Comparison of ENCODE assay signal across 10 cellular contexts in the genomic region with DNA sequence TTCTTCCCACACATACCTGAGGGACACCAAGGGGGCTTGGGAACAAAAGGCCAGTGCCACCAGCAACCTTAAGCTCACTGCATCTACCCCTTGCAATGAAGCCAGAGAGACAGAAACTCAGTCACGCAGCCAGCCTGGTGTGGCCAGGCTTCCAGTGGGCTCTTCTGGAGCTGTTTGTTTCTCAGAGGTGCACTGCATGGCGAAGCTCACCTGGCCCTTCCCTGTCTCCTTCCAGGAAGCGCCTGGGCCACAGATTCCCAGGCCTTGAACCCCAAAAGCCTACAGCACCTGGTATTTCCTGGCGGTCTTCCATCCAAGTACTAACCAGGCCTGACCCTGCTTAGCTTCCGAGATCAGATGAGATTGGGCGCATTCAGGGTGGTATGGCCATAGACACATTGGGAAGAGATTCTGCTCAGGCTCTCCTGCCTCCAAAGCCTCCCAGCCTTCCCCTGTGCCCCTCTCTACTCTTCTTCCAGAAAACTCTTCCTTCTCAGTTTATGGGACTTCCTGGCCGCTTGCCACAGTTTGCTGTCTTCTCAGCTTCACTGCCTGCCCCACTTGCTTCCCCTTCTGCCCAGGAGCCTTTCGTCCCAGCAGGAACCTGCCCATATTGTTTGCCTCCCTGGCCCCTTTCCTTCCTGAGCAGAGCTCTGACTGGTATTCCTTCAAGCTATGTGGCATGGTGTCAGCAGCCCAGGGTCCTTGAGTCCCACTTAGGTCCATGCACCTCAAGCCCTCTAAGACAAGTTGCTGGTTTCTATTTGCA. TPM values are rescaled to one million over a fixed set of nuclear protein-coding genes. Genes with fewer than 3 reads are reported as not detected.
DNase-seq lines count a peak whose midpoint lies in the region; ATAC-seq, FAIRE-seq and TF ChIP-seq lines count a peak whose summit lies in the region.
"Had no signal": no experiment of that assay in that cellular context is flagged by ENCODE, and none has a peak within 500 bp of the region (broad histone marks: within the 10 kb centered on the region; RNA-seq: fewer than 3 reads in every experiment).

No MANE protein-coding gene starts in this region.

- H3K36me3 ChIP-seq in HepG2 (replicated peaks in 1 of 2; ENCODE audit: control insufficient read depth in 1 of 2, insufficient read depth in 2 of 2, low read length in 2 of 2) (peaks cover 12 to 32% of the 10 kb centered on the region in 2 experiments), tibial nerve (peaks cover 0 to 42% (median 0%) of the 10 kb centered on the region in 3 donors), A673 (ENCODE audit: insufficient read depth, low read length, poor library complexity, severe bottlenecking) (no peaks in the 10 kb centered on the region)

- peaks cover 5% of the 10 kb centered on the region for H3K9me3 Mint-ChIP-seq in activated T-cell treated with anti-CD3 and anti-CD28 coated beads, Interleukin-2, amount 50 U/mL, for 24 hours
- no peaks in the 10 kb centered on the region for H3K9me3 Mint-ChIP-seq in activated T-helper 2 cell treated with anti-CD3 and anti-CD28 coated beads, Interferon-gamma antibody, Interleukin-2, Interleukin-4, amounts not matched to agents 10 μg/mL and 5 μg/mL and 100 μg/mL, durations not matched to agents 14 hours and 24 hours and 36 hours

- H3K27ac Mint-ChIP-seq in activated T-cell treated with anti-CD3 and anti-CD28 coated beads, Interleukin-2, amount 50 U/mL, for 24 hours, result peak overlapping the region; percentile 91
- peak overlapping the region; percentile 64 for H3K27ac Mint-ChIP-seq in activated T-helper 2 cell treated with anti-CD3 and anti-CD28 coated beads, Interferon-gamma antibody, Interleukin-2, Interleukin-4, amounts not matched to agents 10 μg/mL and 5 μg/mL and 100 μg/mL, durations not matched to agents 14 hours and 24 hours and 36 hours

- CTCF ChIA-PET in HepG2 (lab: Yijun Ruan, JAX; ENCODE audit: low intra/inter-chr PET ratio, low total read pairs) (interaction anchor here (1.1 kb wide), 1 partner anchor 126 kb away, joined by 4 read pairs; the partner anchor contains the start of gene SRCIN1), A673 (lab: Charles Lee) (interaction anchor here (0.6 to 1.1 kb wide), 2 partner anchors 41 to 893 kb away, joined by 3 read pairs; no protein-coding TSS in a partner anchor)

- in situ Hi-C loops in HepG2 (cut with HindIII; ENCODE audit: extremely low pct_ligation_motif_present, low pct_unique_long_range_greater_than_20kb), result loop anchor here (5.0 kb wide), 1 partner anchor 54 kb away; no protein-coding TSS in a partner anchor

- intact Hi-C loops in activated T-helper 2 cell treated with anti-CD3 and anti-CD28 coated beads, Interferon-gamma antibody, Interleukin-2, Interleukin-4, amounts not matched to agents 10 μg/mL and 5 μg/mL and 100 μg/mL, durations not matched to agents 14 hours and 24 hours and 36 hours (cut with micrococcal nuclease), result no loop called here
- intact Hi-C loops in HepG2 (cut with micrococcal nuclease; ENCODE audit: unreplicated experiment) (loop anchor here (2.0 kb wide), 2 partner anchors 17 to 31 kb away; partner anchors contain the start of gene PCGF2), A673 (cut with micrococcal nuclease; ENCODE audit: unreplicated experiment) (no loop called here)

- peaks cover 26% of the 10 kb centered on the region for H3K79me2 ChIP-seq in HepG2 (ENCODE audit: insufficient read depth, low read length)

- H3K9me3 ChIP-seq in HepG2 (ENCODE audit: low read length) (no peaks in the 10 kb centered on the region), tibial nerve (no peaks in the 10 kb centered on the region), A673 (ENCODE audit: low read depth, low read length, poor library complexity, severe bottlenecking) (no peaks in the 10 kb centered on the region)

- H3K27me3 ChIP-seq in HepG2 (ENCODE audit: control insufficient read depth in 1 of 2, insufficient read depth in 2 of 2, low read length in 2 of 2) (no peaks in the 10 kb centered on the region), tibial nerve (no peaks in the 10 kb centered on the region), A673 (replicated peaks; ENCODE audit: insufficient read depth, low read depth, low read length, poor library complexity) (no peaks in the 10 kb centered on the region)

- ATAC-seq in HepG2 (no peak), GM21360 (IDR thresholded peaks at IDR 0.05; ENCODE audit: unreplicated experiment) (no peak), HG03571 (IDR thresholded peaks at IDR 0.05; ENCODE audit: unreplicated experiment) (no peak)

- no peaks in the 10 kb centered on the region for H3K27me3 Mint-ChIP-seq in activated T-cell treated with anti-CD3 and anti-CD28 coated beads, Interleukin-2, amount 50 U/mL, for 24 hours
- no peaks in the 10 kb centered on the region for H3K27me3 Mint-ChIP-seq in activated T-helper 2 cell treated with anti-CD3 and anti-CD28 coated beads, Interferon-gamma antibody, Interleukin-2, Interleukin-4, amounts not matched to agents 10 μg/mL and 5 μg/mL and 100 μg/mL, durations not matched to agents 14 hours and 24 hours and 36 hours (ENCODE audit: low read depth)

- H3K4me3 Mint-ChIP-seq in activated T-cell treated with anti-CD3 and anti-CD28 coated beads, Interleukin-2, amount 50 U/mL, for 24 hours, result peak overlapping the region; percentile 89
- H3K4me3 Mint-ChIP-seq in activated T-helper 2 cell treated with anti-CD3 and anti-CD28 coated beads, Interferon-gamma antibody, Interleukin-2, Interleukin-4, amounts not matched to agents 10 μg/mL and 5 μg/mL and 100 μg/mL, durations not matched to agents 14 hours and 24 hours and 36 hours (ENCODE audit: low read depth), result peak overlapping the region; percentile 40

- H3K4me1 Mint-ChIP-seq in activated T-cell treated with anti-CD3 and anti-CD28 coated beads, Interleukin-2, amount 50 U/mL, for 24 hours (ENCODE audit: low read depth), result peaks cover 74% of the 10 kb centered on the region
- peaks cover 64% of the 10 kb centered on the region for H3K4me1 Mint-ChIP-seq in activated T-helper 2 cell treated with anti-CD3 and anti-CD28 coated beads, Interferon-gamma antibody, Interleukin-2, Interleukin-4, amounts not matched to agents 10 μg/mL and 5 μg/mL and 100 μg/mL, durations not matched to agents 14 hours and 24 hours and 36 hours (ENCODE audit: low read depth)

- H4K20me1 ChIP-seq in HepG2 (ENCODE audit: insufficient read depth, low read length), result peaks cover 20% of the 10 kb centered on the region; the same call in 1 of the 2 replicates

- POLR2A ChIA-PET in HepG2 (lab: Yijun Ruan, JAX) (interaction anchor here (0.8 to 2.8 kb wide), 24 partner anchors 11 to 422 kb away, joined by 3 to 43 read pairs (median 6); partner anchors contain the start of genes MLLT6, PSMB3, RPL23 and SOCS7), A673 (lab: Charles Lee; ENCODE audit: low non-redundant PET) (no interaction called here)

- BruUV-seq in HepG2 (replicated peaks; lab: Mats Ljungman, UMichigan), result no TSS peak
- BruUV-seq in A673 (replicated peaks; lab: Mats Ljungman, UMichigan), result no TSS peak

- TF ChIP-seq POLR2A in HepG2 (IDR thresholded peaks at IDR 0.05; ENCODE audit: insufficient read depth in 1 of 2, low read depth in 2 of 2, low read length in 2 of 2) (0 out of 4 replicates have a peak, but pooled peaks of 1 of the 2 experiments have one; percentile 25), tibial nerve (IDR thresholded peaks at IDR 0.05) (no peak)

- no peak for FAIRE-seq in HepG2 (lab: Jason Lieb, UNC)
- FAIRE-seq: D721Med, endometrium had no signal

- TF ChIP-seq EP300 in HepG2 (IDR thresholded peaks at IDR 0.05; ENCODE audit: low read depth in 2 of 2, low read length in 2 of 2) (no peak), HepG2 (CRISPR knock-in tag; IDR thresholded peaks at IDR 0.05; ENCODE audit: borderline replicate concordance) (no peak), tibial nerve (IDR thresholded peaks at IDR 0.05) (no peak)

- H3K36me3 Mint-ChIP-seq in activated T-cell treated with anti-CD3 and anti-CD28 coated beads, Interleukin-2, amount 50 U/mL, for 24 hours (ENCODE audit: low read depth), result peaks cover 69% of the 10 kb centered on the region
- H3K36me3 Mint-ChIP-seq in activated T-helper 2 cell treated with anti-CD3 and anti-CD28 coated beads, Interferon-gamma antibody, Interleukin-2, Interleukin-4, amounts not matched to agents 10 μg/mL and 5 μg/mL and 100 μg/mL, durations not matched to agents 14 hours and 24 hours and 36 hours (ENCODE audit: low read depth), result peaks cover 37% of the 10 kb centered on the region

- peak overlapping the region; percentile 97 for H3K27ac ChIP-seq in HepG2 (ENCODE audit: extremely low read length, insufficient read depth, low read length)
- peak overlapping the region in 3 of 4 donors; percentile 89 to 90 (median 89) for H3K27ac ChIP-seq in tibial nerve
- no peak overlapping the region for H3K27ac ChIP-seq in A673 (ENCODE audit: low read depth, low read length, poor library complexity, severe bottlenecking)

- DNase-seq in activated T-cell treated with anti-CD3 and anti-CD28 coated beads, Interleukin-2, amount 50 U/mL, for 24 hours, result no peak
- DNase-seq in activated T-cell treated with anti-CD3 and anti-CD28 coated beads, Interleukin-2, amount 50 U/mL, for 48 hours, result no peak
- DNase-seq in activated T-helper 2 cell treated with anti-CD3 and anti-CD28 coated beads, Interferon-gamma antibody, Interleukin-2, Interleukin-4, amounts not matched to agents 10 μg/mL and 5 μg/mL and 100 μg/mL, durations not matched to agents 14 hours and 24 hours and 36 hours (ENCODE audit: low spot score), result no peak
- DNase-seq in HepG2 (ENCODE audit: low spot score), result no peak
- no peak for DNase-seq in tibial nerve (ENCODE audit: low spot score in 2 of 2)
- DNase-seq in A673 (ENCODE audit: low spot score), result no peak

- no peak for TF ChIP-seq RAD21 in HepG2 (CRISPR knock-in tag; IDR thresholded peaks at IDR 0.05)

- 84% methylated on average over 8 of the region's 8 CpGs for WGBS in HepG2 (ENCODE audit: low lambda C conversion rate)
- WGBS in tibial nerve, 2 donors, result 81% methylated on average over 7 to 8 of the region's 8 CpGs

- H2AFZ ChIP-seq in HepG2 (ENCODE audit: low read length), result no peak overlapping the region

- H3K9ac ChIP-seq in HepG2 (ENCODE audit: insufficient read depth, low read depth, low read length), result peak overlapping the region; percentile 90

- H3K4me2 ChIP-seq in HepG2 (ENCODE audit: low read depth, low read length), result peak overlapping the region; percentile 92

- H3K4me1 ChIP-seq in HepG2 (ENCODE audit: insufficient read depth, low read length) (peaks cover 54% of the 10 kb centered on the region), tibial nerve (peaks cover 0 to 83% (median 35%) of the 10 kb centered on the region in 4 donors), A673 (ENCODE audit: insufficient read depth, low read length, poor library complexity, severe bottlenecking) (no peaks in the 10 kb centered on the region)

- H3K4me3 ChIP-seq in HepG2 (replicated peaks in 1 of 3; ENCODE audit: insufficient read depth in 1 of 3, low read depth in 2 of 3, low read length in 3 of 3), result peak overlapping the region; percentile 67 to 100 (median 95)
- H3K4me3 ChIP-seq in tibial nerve, result peak overlapping the region in 2 of 4 donors; percentile 62 to 80
- H3K4me3 ChIP-seq in A673 (ENCODE audit: low read depth, low read length, poor library complexity, severe bottlenecking), result no peak overlapping the region

- TF ChIP-seq CTCF in HepG2 (CRISPR knock-in tag; IDR thresholded peaks at IDR 0.05) (no peak), tibial nerve (IDR thresholded peaks at IDR 0.05) (no peak), A673 (conservative IDR thresholded peaks at IDR 0.05; ENCODE audit: low read depth, low read length) (no peak)

RNA-seq across cellular contexts. Expression of gene CISD3, which starts 1.6 kb away (rescaled TPM):
- 32.2 and 37.0 TPM in 2 replicates for total RNA-seq in activated T-helper 2 cell treated with anti-CD3 and anti-CD28 coated beads, Interferon-gamma antibody, Interleukin-2, Interleukin-4, amounts not matched to agents 10 μg/mL and 5 μg/mL and 100 μg/mL, durations not matched to agents 14 hours and 24 hours and 36 hours
- total RNA-seq in HepG2 (2016; rRNA removed; fragmentation: Illumina TruSeq; extraction: Trizol) (34.1 and 42.6 TPM in 2 replicates), tibial nerve (10 to 100 TPM; 10.2 to 19.2 (median 16.5) TPM), A673 (2021) (6.6 and 8.5 TPM in 2 replicates)
- total RNA-seq in HepG2 (2016; cell fraction: cytosol; rRNA removed; fragmentation: Illumina TruSeq; extraction: Trizol; ENCODE audit: low read depth), result 64.2 and 89.3 TPM in 2 replicates
- total RNA-seq in HepG2 (2016; cell fraction: insoluble cytoplasmic fraction; rRNA removed; fragmentation: Illumina TruSeq; extraction: Trizol), result 38.9 and 39.2 TPM in 2 replicates
- total RNA-seq in HepG2 (2016; cell fraction: membrane; rRNA removed; fragmentation: Illumina TruSeq; extraction: Trizol), result 72.8 and 92.2 TPM in 2 replicates
- total RNA-seq in HepG2 (2016; cell fraction: nucleus; rRNA removed; fragmentation: Illumina TruSeq; extraction: Trizol), result 12.0 and 15.5 TPM in 2 replicates
- 30.0 and 34.9 TPM in 2 replicates for polyA plus RNA-seq in HepG2 (2011; rRNA removed)
- 15.0 and 24.9 TPM in 2 replicates for polyA plus RNA-seq in HepG2 (2011; cell fraction: cytosol; rRNA removed)
- polyA plus RNA-seq in HepG2 (2011; cell fraction: nucleus; rRNA removed), result 10.7 and 11.5 TPM in 2 replicates
- polyA plus RNA-seq in HepG2 (2012), result 34.2 TPM in 2 replicates
- 183 and 249 TPM in 2 replicates for polyA plus RNA-seq in HepG2 (2016; cell fraction: cytosol; fragmentation: Illumina TruSeq; extraction: Trizol; ENCODE audit: low read depth)
- 69.7 and 77.8 TPM in 2 replicates for polyA plus RNA-seq in HepG2 (2016; cell fraction: insoluble cytoplasmic fraction; fragmentation: Illumina TruSeq; extraction: Trizol; ENCODE audit: low read depth)
- 135 and 168 TPM in 2 replicates for polyA plus RNA-seq in HepG2 (2016; cell fraction: membrane; fragmentation: Illumina TruSeq; extraction: Trizol; ENCODE audit: low read depth)
- 46.2 and 46.8 TPM in 2 replicates for polyA plus RNA-seq in HepG2 (2016; cell fraction: nucleus; fragmentation: Illumina TruSeq; extraction: Trizol; ENCODE audit: insufficient read depth, low read depth)
- polyA minus RNA-seq in HepG2 (2011; rRNA and poly(A)+ RNA removed; ENCODE audit: low replicate concordance), result 16.1 and 27.0 TPM in 2 replicates
- polyA minus RNA-seq in HepG2 (2011; cell fraction: cytosol; rRNA and poly(A)+ RNA removed), result 7.2 and 7.7 TPM in 2 replicates
- 7.1 and 8.1 TPM in 2 replicates for polyA minus RNA-seq in HepG2 (2011; cell fraction: nucleus; rRNA and poly(A)+ RNA removed)

RNA-seq across cellular contexts. Expression of gene PCGF2, which starts 16.4 kb away (rescaled TPM):
- 5.8 and 7.4 TPM in 2 replicates for total RNA-seq in activated T-helper 2 cell treated with anti-CD3 and anti-CD28 coated beads, Interferon-gamma antibody, Interleukin-2, Interleukin-4, amounts not matched to agents 10 μg/mL and 5 μg/mL and 100 μg/mL, durations not matched to agents 14 hours and 24 hours and 36 hours
- 11.6 and 11.7 TPM in 2 replicates for total RNA-seq in HepG2 (2016; rRNA removed; fragmentation: Illumina TruSeq; extraction: Trizol)
- total RNA-seq in HepG2 (2016; cell fraction: cytosol; rRNA removed; fragmentation: Illumina TruSeq; extraction: Trizol; ENCODE audit: low read depth), result 12.6 and 19.2 TPM in 2 replicates
- total RNA-seq in HepG2 (2016; cell fraction: insoluble cytoplasmic fraction; rRNA removed; fragmentation: Illumina TruSeq; extraction: Trizol), result 8.9 and 11.5 TPM in 2 replicates
- total RNA-seq in HepG2 (2016; cell fraction: membrane; rRNA removed; fragmentation: Illumina TruSeq; extraction: Trizol), result 33.3 and 35.3 TPM in 2 replicates
- 13.3 and 14.9 TPM in 2 replicates for total RNA-seq in HepG2 (2016; cell fraction: nucleus; rRNA removed; fragmentation: Illumina TruSeq; extraction: Trizol)
- 29.4 and 30.6 TPM in 2 replicates for polyA plus RNA-seq in HepG2 (2011; rRNA removed)
- 18.7 and 30.8 TPM in 2 replicates for polyA plus RNA-seq in HepG2 (2011; cell fraction: cytosol; rRNA removed)
- polyA plus RNA-seq in HepG2 (2011; cell fraction: nucleus; rRNA removed), result 53.9 and 68.1 TPM in 2 replicates
- 32.6 and 40.9 TPM in 2 replicates for polyA plus RNA-seq in HepG2 (2012)
- polyA plus RNA-seq in HepG2 (2016; cell fraction: cytosol; fragmentation: Illumina TruSeq; extraction: Trizol; ENCODE audit: low read depth), result 194 and 224 TPM in 2 replicates
- 44.1 and 62.1 TPM in 2 replicates for polyA plus RNA-seq in HepG2 (2016; cell fraction: insoluble cytoplasmic fraction; fragmentation: Illumina TruSeq; extraction: Trizol; ENCODE audit: low read depth)
- 209 and 253 TPM in 2 replicates for polyA plus RNA-seq in HepG2 (2016; cell fraction: membrane; fragmentation: Illumina TruSeq; extraction: Trizol; ENCODE audit: low read depth)
- 85.1 and 95.0 TPM in 2 replicates for polyA plus RNA-seq in HepG2 (2016; cell fraction: nucleus; fragmentation: Illumina TruSeq; extraction: Trizol; ENCODE audit: insufficient read depth, low read depth)
- polyA minus RNA-seq in HepG2 (2011; rRNA and poly(A)+ RNA removed; ENCODE audit: low replicate concordance), result 11.1 and 38.8 TPM in 2 replicates
- polyA minus RNA-seq in HepG2 (2011; cell fraction: cytosol; rRNA and poly(A)+ RNA removed), result 30.5 and 32.4 TPM in 2 replicates
- 13.9 and 14.2 TPM in 2 replicates for polyA minus RNA-seq in HepG2 (2011; cell fraction: nucleus; rRNA and poly(A)+ RNA removed)
- total RNA-seq in tibial nerve, result 10 to 100 TPM in 3 of 4 donors, 1 to 10 TPM in 1; 7.7 to 50.0 (median 17.6) TPM
- 34.4 and 42.0 TPM in 2 replicates for total RNA-seq in A673 (2021)

RNA-seq across cellular contexts. Expression of gene PSMB3, which starts 20.8 kb away (rescaled TPM):
- total RNA-seq in activated T-helper 2 cell treated with anti-CD3 and anti-CD28 coated beads, Interferon-gamma antibody, Interleukin-2, Interleukin-4, amounts not matched to agents 10 μg/mL and 5 μg/mL and 100 μg/mL, durations not matched to agents 14 hours and 24 hours and 36 hours, result 337 and 342 TPM in 2 replicates
- total RNA-seq in HepG2 (2016; rRNA removed; fragmentation: Illumina TruSeq; extraction: Trizol) (517 and 688 TPM in 2 replicates), tibial nerve (100 to 1,000 TPM in 3 of 4 donors, 10 to 100 TPM in 1; 88.8 to 146 (median 141) TPM), A673 (2021) (217 and 232 TPM in 2 replicates)
- 265 and 305 TPM in 2 replicates for total RNA-seq in HepG2 (2016; cell fraction: cytosol; rRNA removed; fragmentation: Illumina TruSeq; extraction: Trizol; ENCODE audit: low read depth)
- 517 and 718 TPM in 2 replicates for total RNA-seq in HepG2 (2016; cell fraction: insoluble cytoplasmic fraction; rRNA removed; fragmentation: Illumina TruSeq; extraction: Trizol)
- 175 and 189 TPM in 2 replicates for total RNA-seq in HepG2 (2016; cell fraction: membrane; rRNA removed; fragmentation: Illumina TruSeq; extraction: Trizol)
- total RNA-seq in HepG2 (2016; cell fraction: nucleus; rRNA removed; fragmentation: Illumina TruSeq; extraction: Trizol), result 146 and 163 TPM in 2 replicates
- polyA plus RNA-seq in HepG2 (2011; rRNA removed), result 317 and 366 TPM in 2 replicates
- polyA plus RNA-seq in HepG2 (2011; cell fraction: cytosol; rRNA removed), result 470 and 640 TPM in 2 replicates
- 121 and 122 TPM in 2 replicates for polyA plus RNA-seq in HepG2 (2011; cell fraction: nucleus; rRNA removed)
- polyA plus RNA-seq in HepG2 (2012), result 167 and 213 TPM in 2 replicates
- polyA plus RNA-seq in HepG2 (2016; cell fraction: cytosol; fragmentation: Illumina TruSeq; extraction: Trizol; ENCODE audit: low read depth), result 206 and 222 TPM in 2 replicates
- polyA plus RNA-seq in HepG2 (2016; cell fraction: insoluble cytoplasmic fraction; fragmentation: Illumina TruSeq; extraction: Trizol; ENCODE audit: low read depth), result 578 and 618 TPM in 2 replicates
- polyA plus RNA-seq in HepG2 (2016; cell fraction: membrane; fragmentation: Illumina TruSeq; extraction: Trizol; ENCODE audit: low read depth), result 134 and 136 TPM in 2 replicates
- 227 and 228 TPM in 2 replicates for polyA plus RNA-seq in HepG2 (2016; cell fraction: nucleus; fragmentation: Illumina TruSeq; extraction: Trizol; ENCODE audit: insufficient read depth, low read depth)
- 383 and 657 TPM in 2 replicates for polyA minus RNA-seq in HepG2 (2011; rRNA and poly(A)+ RNA removed; ENCODE audit: low replicate concordance)
- 84.9 and 103 TPM in 2 replicates for polyA minus RNA-seq in HepG2 (2011; cell fraction: cytosol; rRNA and poly(A)+ RNA removed)
- 32.9 and 35.0 TPM in 2 replicates for polyA minus RNA-seq in HepG2 (2011; cell fraction: nucleus; rRNA and poly(A)+ RNA removed)

RNA-seq across cellular contexts. Expression of gene MLLT6, which starts 26.6 kb away (rescaled TPM):
- total RNA-seq in activated T-helper 2 cell treated with anti-CD3 and anti-CD28 coated beads, Interferon-gamma antibody, Interleukin-2, Interleukin-4, amounts not matched to agents 10 μg/mL and 5 μg/mL and 100 μg/mL, durations not matched to agents 14 hours and 24 hours and 36 hours, result 211 and 213 TPM in 2 replicates
- total RNA-seq in HepG2 (2016; rRNA removed; fragmentation: Illumina TruSeq; extraction: Trizol) (27.6 and 50.7 TPM in 2 replicates), tibial nerve (100 to 1,000 TPM in 2 of 4 donors, 10 to 100 TPM in 2; 83.9 to 185 (median 116) TPM), A673 (2021) (41.4 and 59.5 TPM in 2 replicates)
- 41.1 and 41.6 TPM in 2 replicates for total RNA-seq in HepG2 (2016; cell fraction: cytosol; rRNA removed; fragmentation: Illumina TruSeq; extraction: Trizol; ENCODE audit: low read depth)
- 23.9 and 54.9 TPM in 2 replicates for total RNA-seq in HepG2 (2016; cell fraction: insoluble cytoplasmic fraction; rRNA removed; fragmentation: Illumina TruSeq; extraction: Trizol)
- 44.6 and 48.3 TPM in 2 replicates for total RNA-seq in HepG2 (2016; cell fraction: membrane; rRNA removed; fragmentation: Illumina TruSeq; extraction: Trizol)
- 51.1 and 58.3 TPM in 2 replicates for total RNA-seq in HepG2 (2016; cell fraction: nucleus; rRNA removed; fragmentation: Illumina TruSeq; extraction: Trizol)
- polyA plus RNA-seq in HepG2 (2011; rRNA removed), result 69.5 TPM in 2 replicates
- 20.9 and 26.0 TPM in 2 replicates for polyA plus RNA-seq in HepG2 (2011; cell fraction: cytosol; rRNA removed)
- 261 and 305 TPM in 2 replicates for polyA plus RNA-seq in HepG2 (2011; cell fraction: nucleus; rRNA removed)
- 56.0 and 70.4 TPM in 2 replicates for polyA plus RNA-seq in HepG2 (2012)
- polyA plus RNA-seq in HepG2 (2016; cell fraction: cytosol; fragmentation: Illumina TruSeq; extraction: Trizol; ENCODE audit: low read depth), result 2.1 and 3.2 TPM in 2 replicates
- 25.3 and 28.2 TPM in 2 replicates for polyA plus RNA-seq in HepG2 (2016; cell fraction: insoluble cytoplasmic fraction; fragmentation: Illumina TruSeq; extraction: Trizol; ENCODE audit: low read depth)
- 10.7 and 10.9 TPM in 2 replicates for polyA plus RNA-seq in HepG2 (2016; cell fraction: membrane; fragmentation: Illumina TruSeq; extraction: Trizol; ENCODE audit: low read depth)
- polyA plus RNA-seq in HepG2 (2016; cell fraction: nucleus; fragmentation: Illumina TruSeq; extraction: Trizol; ENCODE audit: insufficient read depth, low read depth), result 142 and 147 TPM in 2 replicates
- polyA minus RNA-seq in HepG2 (2011; rRNA and poly(A)+ RNA removed; ENCODE audit: low replicate concordance), result 89.8 and 99.9 TPM in 2 replicates
- 29.2 and 32.2 TPM in 2 replicates for polyA minus RNA-seq in HepG2 (2011; cell fraction: cytosol; rRNA and poly(A)+ RNA removed)
- polyA minus RNA-seq in HepG2 (2011; cell fraction: nucleus; rRNA and poly(A)+ RNA removed), result 156 and 194 TPM in 2 replicates

RNA-seq across cellular contexts. Expression of gene EPOP, which starts 57.0 kb away (rescaled TPM):
- total RNA-seq in activated T-helper 2 cell treated with anti-CD3 and anti-CD28 coated beads, Interferon-gamma antibody, Interleukin-2, Interleukin-4, amounts not matched to agents 10 μg/mL and 5 μg/mL and 100 μg/mL, durations not matched to agents 14 hours and 24 hours and 36 hours, result 34.9 TPM in 2 replicates
- 29.0 and 37.8 TPM in 2 replicates for total RNA-seq in HepG2 (2016; rRNA removed; fragmentation: Illumina TruSeq; extraction: Trizol)
- 20.7 and 21.2 TPM in 2 replicates for total RNA-seq in HepG2 (2016; cell fraction: cytosol; rRNA removed; fragmentation: Illumina TruSeq; extraction: Trizol; ENCODE audit: low read depth)
- total RNA-seq in HepG2 (2016; cell fraction: insoluble cytoplasmic fraction; rRNA removed; fragmentation: Illumina TruSeq; extraction: Trizol), result 22.9 and 36.8 TPM in 2 replicates
- total RNA-seq in HepG2 (2016; cell fraction: membrane; rRNA removed; fragmentation: Illumina TruSeq; extraction: Trizol), result 65.8 and 69.1 TPM in 2 replicates
- 17.6 and 17.8 TPM in 2 replicates for total RNA-seq in HepG2 (2016; cell fraction: nucleus; rRNA removed; fragmentation: Illumina TruSeq; extraction: Trizol)
- polyA plus RNA-seq in HepG2 (2011; rRNA removed), result 13.9 and 14.7 TPM in 2 replicates
- 14.1 and 17.0 TPM in 2 replicates for polyA plus RNA-seq in HepG2 (2011; cell fraction: cytosol; rRNA removed)
- 10.9 and 12.1 TPM in 2 replicates for polyA plus RNA-seq in HepG2 (2011; cell fraction: nucleus; rRNA removed)
- polyA plus RNA-seq in HepG2 (2012), result 17.9 and 19.9 TPM in 2 replicates
- polyA plus RNA-seq in HepG2 (2016; cell fraction: cytosol; fragmentation: Illumina TruSeq; extraction: Trizol; ENCODE audit: low read depth), result 26.4 and 26.9 TPM in 2 replicates
- polyA plus RNA-seq in HepG2 (2016; cell fraction: insoluble cytoplasmic fraction; fragmentation: Illumina TruSeq; extraction: Trizol; ENCODE audit: low read depth), result 46.7 and 55.1 TPM in 2 replicates
- 71.4 and 76.4 TPM in 2 replicates for polyA plus RNA-seq in HepG2 (2016; cell fraction: membrane; fragmentation: Illumina TruSeq; extraction: Trizol; ENCODE audit: low read depth)
- 43.8 and 45.7 TPM in 2 replicates for polyA plus RNA-seq in HepG2 (2016; cell fraction: nucleus; fragmentation: Illumina TruSeq; extraction: Trizol; ENCODE audit: insufficient read depth, low read depth)
- polyA minus RNA-seq in HepG2 (2011; rRNA and poly(A)+ RNA removed; ENCODE audit: low replicate concordance), result 4.2 and 17.4 TPM in 2 replicates
- 14.9 and 17.2 TPM in 2 replicates for polyA minus RNA-seq in HepG2 (2011; cell fraction: cytosol; rRNA and poly(A)+ RNA removed)
- polyA minus RNA-seq in HepG2 (2011; cell fraction: nucleus; rRNA and poly(A)+ RNA removed), result 5.9 and 6.3 TPM in 2 replicates
- 1 to 10 TPM; 1.3 to 5.7 (median 4.6) TPM for total RNA-seq in tibial nerve
- 4.0 and 5.9 TPM in 2 replicates for total RNA-seq in A673 (2021)
